8 cellular contexts compared by ENCODE assay signal in genomic region chr2:95115418-95115817, GRCh38. TPM values are rescaled to one million over a fixed set of nuclear protein-coding genes. Genes with fewer than 3 reads are reported as not detected.
A peak's percentile ranks its signal among the peaks of the same experiment; 100 is the strongest.
DNase-seq lines count a peak whose midpoint lies in the region; ATAC-seq and TF ChIP-seq lines count a peak whose summit lies in the region.

No MANE protein-coding gene starts in this region.

- TF ChIP-seq CTCF in left lung (IDR thresholded peaks at IDR 0.05), result peak; percentile 61 to 68

- intact Hi-C loops in left lung (cut with DNase I), result loop anchor here in 1 of 2 donors (10.0 kb wide), 1 partner anchor 91 kb away; the partner anchor contains the start of gene MAL

- H3K27ac ChIP-seq in left lung, result no peak overlapping the region

- ATAC-seq in GM18519 (IDR thresholded peaks at IDR 0.05; ENCODE audit: low FRiP score, unreplicated experiment) (peak; percentile 90), HG03060 (IDR thresholded peaks at IDR 0.05; ENCODE audit: low read depth, unreplicated experiment) (peak; percentile 88), left lung (peak; percentile 99)

- H3K4me1 ChIP-seq in left lung, result peaks cover 7 to 32% of the 10 kb centered on the region in 2 donors

- H3K4me3 ChIP-seq in left lung, result no peak overlapping the region

- peak; percentile 73 for DNase-seq in AG08395 (ENCODE audit: low spot score)
- DNase-seq in NCI-H2196 (lab: John Stamatoyannopoulos, UW; ENCODE audit: unreplicated experiment), result peak; percentile 81
- peak; percentile 61 for DNase-seq in activated CD4-positive, alpha-beta T cell treated with anti-CD3 and anti-CD28 coated beads for 1 hour
- peak; percentile 83 for DNase-seq in cerebellar cortex (ENCODE audit: low spot score)
- peak; percentile 76 to 80 for DNase-seq in left lung
- peak; percentile 33 to 58 (median 53) for DNase-seq in stimulated activated CD4-positive, alpha-beta T cell treated with anti-CD3 and anti-CD28 coated beads, TNF-alpha, amount 100 ng/mL, for 4 hours (ENCODE audit: low read depth in 3 of 3)

- H3K9me3 ChIP-seq in left lung, result no peaks in the 10 kb centered on the region

- H3K27me3 ChIP-seq in left lung, result no peaks in the 10 kb centered on the region

- peaks cover 0 to 53% of the 10 kb centered on the region in 2 donors for H3K36me3 ChIP-seq in left lung

RNA-seq across cellular contexts. Expression of gene MRPS5, which starts 6.2 kb away (rescaled TPM):
- 10 to 100 TPM; 46.7 to 50.5 TPM for total RNA-seq in left lung

RNA-seq across cellular contexts. Expression of gene ZNF514, which starts 44.2 kb away (rescaled TPM):
- total RNA-seq in left lung, result 10 to 100 TPM; 12.9 to 15.6 TPM

RNA-seq across cellular contexts. Expression of gene ZNF2, which starts 50.2 kb away (rescaled TPM):
- total RNA-seq in left lung, result 1 to 10 TPM; 4.1 to 4.9 TPM
